In the genomic region with DNA sequence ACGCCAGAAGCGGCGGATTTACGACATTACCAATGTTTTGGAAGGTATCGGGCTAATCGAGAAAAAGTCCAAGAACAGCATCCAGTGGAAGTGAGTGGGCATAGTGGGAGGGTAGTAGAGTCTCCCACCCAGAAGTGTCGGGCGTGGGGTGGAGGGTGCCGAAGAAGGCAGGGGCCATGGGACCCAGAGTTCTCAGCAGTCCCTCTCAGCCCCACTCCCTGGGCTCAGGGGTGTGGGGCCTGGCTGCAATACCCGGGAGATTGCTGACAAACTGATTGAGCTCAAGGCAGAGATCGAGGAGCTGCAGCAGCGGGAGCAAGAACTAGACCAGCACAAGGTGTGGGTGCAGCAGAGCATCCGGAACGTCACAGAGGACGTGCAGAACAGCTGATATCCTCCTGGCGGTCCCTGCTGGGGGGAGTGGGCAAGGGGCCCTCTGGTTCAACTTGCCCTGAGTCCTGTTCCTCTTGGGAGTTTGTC, we compare ENCODE assay signal across 8 cellular contexts.
DNase-seq lines count a peak whose midpoint lies in the region; ATAC-seq and TF ChIP-seq lines count a peak whose summit lies in the region.

No MANE protein-coding gene starts in this region.

- H3K4me3 ChIP-seq in AG04449 (ENCODE audit: low read depth, low read length) (peak overlapping the region; percentile 97), HUES48 (ENCODE audit: low read depth, low read length) (peak overlapping the region; percentile 95), mucosa of stomach (ENCODE audit: low read length) (peak overlapping the region; percentile 71)

- H3K27ac ChIP-seq in HUES48 (ENCODE audit: low read depth, low read length): peak overlapping the region; percentile 44

- H3K36me3 ChIP-seq in HUES48 (ENCODE audit: control insufficient read depth, insufficient read depth, low read length) (peaks cover 49% of the 10 kb centered on the region), mucosa of stomach (ENCODE audit: control insufficient read depth, insufficient read depth, low read length) (peaks cover 21% of the 10 kb centered on the region)

- no peak for ATAC-seq in GM18520 (IDR thresholded peaks at IDR 0.05; ENCODE audit: unreplicated experiment)

- no peak for DNase-seq in AG04449 (ENCODE audit: low read depth, low spot score)
- peak; percentile 34 for DNase-seq in central memory CD4-positive, alpha-beta T cell
- no peak for DNase-seq in NCI-H510A (lab: John Stamatoyannopoulos, UW)
- no peak for DNase-seq in NCI-H748 treated with DMSO at 0.1 percent for 48 hours (lab: John Stamatoyannopoulos, UW)
- DNase-seq in 8988T: no peak

- POLR2A ChIA-PET in AG04449 (lab: Yijun Ruan, JAX): no interaction called here

- H3K27me3 ChIP-seq in HUES48 (ENCODE audit: control insufficient read depth, insufficient read depth, low read length) (no peaks in the 10 kb centered on the region), mucosa of stomach (ENCODE audit: control insufficient read depth, insufficient read depth, low read length) (no peaks in the 10 kb centered on the region)

- CTCF ChIA-PET in AG04449 (lab: Yijun Ruan, JAX): interaction anchor here (0.7 to 9.3 kb wide), 3 partner anchors 10 to 238 kb away, joined by 3 to 83 read pairs (median 3); no protein-coding TSS in a partner anchor

- H3K9ac ChIP-seq in HUES48 (ENCODE audit: low read depth, low read length) (peak overlapping the region; percentile 82), mucosa of stomach (ENCODE audit: low read length) (peak overlapping the region; percentile 84)

- no peak for TF ChIP-seq CTCF in AG04449 (IDR thresholded peaks at IDR 0.05; ENCODE audit: insufficient read depth, low read length, missing control alignments)

- no peaks in the 10 kb centered on the region for H3K9me3 ChIP-seq in HUES48 (ENCODE audit: control insufficient read depth, insufficient read depth, low read length)
- no peaks in the 10 kb centered on the region for H3K9me3 ChIP-seq in mucosa of stomach (ENCODE audit: control insufficient read depth, low read length)

- H3K4me1 ChIP-seq in HUES48 (ENCODE audit: control insufficient read depth, insufficient read depth, low read length): 0 out of 2 replicates have a peak, but pooled peaks cover 7% of the 10 kb centered on the region
- H3K4me1 ChIP-seq in mucosa of stomach (ENCODE audit: control insufficient read depth, insufficient read depth, low read length): peaks cover 41% of the 10 kb centered on the region
